1 cellular context compared by ENCODE assay signal in the genomic region with DNA sequence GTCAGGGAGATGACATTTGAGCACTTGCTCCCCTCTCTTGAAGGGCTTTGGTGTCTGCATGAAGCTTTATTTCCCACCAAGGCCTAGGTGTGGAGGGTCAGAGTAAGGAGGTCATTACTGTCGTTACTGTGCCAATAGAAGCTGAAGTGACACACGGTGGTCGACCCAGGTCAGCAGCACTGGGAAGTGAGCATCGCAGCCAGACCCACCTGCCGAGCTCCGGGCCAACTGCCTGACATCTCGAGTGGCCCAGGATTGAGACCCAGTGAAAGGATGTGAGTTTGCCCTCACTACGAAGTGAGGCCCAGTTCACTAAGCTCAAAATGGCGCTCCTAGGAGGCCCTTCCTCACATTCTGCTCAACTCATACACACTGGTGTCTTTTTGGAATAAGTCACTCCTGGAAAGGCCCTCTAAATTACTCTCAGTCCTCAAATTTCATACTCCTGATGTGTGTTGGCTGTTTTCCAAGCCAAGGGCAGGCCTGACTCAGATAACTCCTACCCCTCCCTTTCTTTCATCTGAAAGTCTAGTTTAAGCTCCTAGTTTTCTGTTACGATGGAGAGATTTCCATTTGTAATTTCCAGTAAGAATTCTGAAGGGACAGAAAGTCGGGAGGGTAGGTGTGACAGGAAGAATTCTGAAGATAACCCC.
TF ChIP-seq lines count a peak whose summit lies in the region.

No MANE protein-coding gene starts in this region.

TF ChIP-seq in WTC11, 78 proteins besides CTCF, POLR2A, EP300 and RAD21 (continued from another document):
- TF ChIP-seq, protein P1, sequence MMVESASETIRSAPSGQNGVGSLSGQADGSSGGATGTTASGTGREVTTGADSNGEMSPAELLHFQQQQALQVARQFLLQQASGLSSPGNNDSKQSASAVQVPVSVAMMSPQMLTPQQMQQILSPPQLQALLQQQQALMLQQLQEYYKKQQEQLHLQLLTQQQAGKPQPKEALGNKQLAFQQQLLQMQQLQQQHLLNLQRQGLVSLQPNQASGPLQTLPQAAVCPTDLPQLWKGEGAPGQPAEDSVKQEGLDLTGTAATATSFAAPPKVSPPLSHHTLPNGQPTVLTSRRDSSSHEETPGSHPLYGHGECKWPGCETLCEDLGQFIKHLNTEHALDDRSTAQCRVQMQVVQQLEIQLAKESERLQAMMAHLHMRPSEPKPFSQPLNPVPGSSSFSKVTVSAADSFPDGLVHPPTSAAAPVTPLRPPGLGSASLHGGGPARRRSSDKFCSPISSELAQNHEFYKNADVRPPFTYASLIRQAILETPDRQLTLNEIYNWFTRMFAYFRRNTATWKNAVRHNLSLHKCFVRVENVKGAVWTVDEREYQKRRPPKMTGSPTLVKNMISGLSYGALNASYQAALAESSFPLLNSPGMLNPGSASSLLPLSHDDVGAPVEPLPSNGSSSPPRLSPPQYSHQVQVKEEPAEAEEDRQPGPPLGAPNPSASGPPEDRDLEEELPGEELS (CRISPR knock-in tag; IDR thresholded peaks at IDR 0.05) = no peak
- TF ChIP-seq ZNF263 (CRISPR knock-in tag; IDR thresholded peaks at IDR 0.05; ENCODE audit: low read depth) (no peak), ZNF671 (CRISPR knock-in tag; IDR thresholded peaks at IDR 0.05) (no peak), TEAD4 (CRISPR knock-in tag; IDR thresholded peaks at IDR 0.05) (no peak), SMAD3 (CRISPR knock-in tag; IDR thresholded peaks at IDR 0.05; ENCODE audit: borderline replicate concordance) (no peak)
